In genomic region chr12:42638697-42639096, GRCh38 we compare ENCODE assay signal across 29 cellular contexts. TPM values are rescaled to one million over a fixed set of nuclear protein-coding genes. Genes with fewer than 3 reads are reported as not detected.
"Had no signal": no experiment of that assay in that cellular context is flagged by ENCODE, and none has a peak within 500 bp of the region (broad histone marks: within the 10 kb centered on the region; RNA-seq: fewer than 3 reads in every experiment).

No MANE protein-coding gene starts in this region.

- H3K4me3 Mint-ChIP-seq: central memory CD8-positive, alpha-beta T cell; dendritic cell treated with granulocyte-macrophage colony-stimulating factor and Interleukin-4, amounts not matched to agents 40 ng/mL and 50 ng/mL, for 4 days; endodermal cell; immature natural killer cell; naive B cell; natural killer cell treated with Interleukin-12 subunit alpha and Interleukin-12 subunit beta and Interleukin-15 and Interleukin-18, amount 100 ng/mL, for 72 hours; neural progenitor cell; stimulated activated naive CD8-positive, alpha-beta T cell treated with anti-CD3 and anti-CD28 coated beads, Interleukin-15, amount 100 ng/mL, for 72 hours had no signal

- H3K36me3 ChIP-seq: colonic mucosa, esophagus muscularis mucosa, neural progenitor cell, prostate gland, right atrium auricular region, suprapubic skin, transverse colon, upper lobe of right lung, uterus had no signal

- H3K4me2 ChIP-seq: neural progenitor cell, smooth muscle cell had no signal

- H3K27me3 Mint-ChIP-seq: central memory CD8-positive, alpha-beta T cell; stimulated activated naive CD8-positive, alpha-beta T cell treated with anti-CD3 and anti-CD28 coated beads, Interleukin-15, amount 100 ng/mL, for 72 hours had no signal

- H3K4me3 ChIP-seq: colonic mucosa, esophagus muscularis mucosa, mucosa of descending colon, neural progenitor cell, prostate gland, right atrium auricular region, smooth muscle cell, suprapubic skin, transverse colon, upper lobe of right lung, uterus had no signal

- H3K4me1 Mint-ChIP-seq: central memory CD8-positive, alpha-beta T cell; immature natural killer cell; naive B cell; stimulated activated naive CD8-positive, alpha-beta T cell treated with anti-CD3 and anti-CD28 coated beads, Interleukin-15, amount 100 ng/mL, for 72 hours had no signal

- H3K36me3 Mint-ChIP-seq: immature natural killer cell; naive B cell; natural killer cell treated with Interleukin-12 subunit alpha and Interleukin-12 subunit beta and Interleukin-15 and Interleukin-18, amount 100 ng/mL, for 72 hours; neural progenitor cell had no signal

- H3K27ac Mint-ChIP-seq: dendritic cell treated with granulocyte-macrophage colony-stimulating factor and Interleukin-4, amounts not matched to agents 40 ng/mL and 50 ng/mL, for 4 days; endodermal cell; immature natural killer cell; naive B cell; natural killer cell treated with Interleukin-12 subunit alpha and Interleukin-12 subunit beta and Interleukin-15 and Interleukin-18, amount 100 ng/mL, for 72 hours; neural progenitor cell; stimulated activated naive CD8-positive, alpha-beta T cell treated with anti-CD3 and anti-CD28 coated beads, Interleukin-15, amount 100 ng/mL, for 72 hours had no signal

- H3K9me3 Mint-ChIP-seq: dendritic cell treated with granulocyte-macrophage colony-stimulating factor and Interleukin-4, amounts not matched to agents 40 ng/mL and 50 ng/mL, for 4 days; neural progenitor cell had no signal

- H3K9me3 ChIP-seq: colonic mucosa, esophagus muscularis mucosa, mucosa of descending colon, prostate gland, right atrium auricular region, suprapubic skin, transverse colon, upper lobe of right lung, uterus had no signal

- DNase-seq: colonic mucosa; effector CD8-positive, alpha-beta T cell; endodermal cell; foreskin melanocyte; hypothalamus; immature natural killer cell; kidney; mucosa of descending colon; naive B cell; stimulated activated CD4-positive, alpha-beta T cell treated with anti-CD3 and anti-CD28 coated beads, Interleukin-12 subunit alpha, Interleukin-12 subunit beta, amount 100 ng/mL, for 4 hours; stimulated activated CD4-positive, alpha-beta T cell treated with anti-CD3 and anti-CD28 coated beads, Interleukin-1b, Interleukin-23, amount 100 ng/mL, for 48 hours; stimulated activated CD4-positive, alpha-beta T cell treated with anti-CD3 and anti-CD28 coated beads, Interleukin-4, amount 100 ng/mL, for 1 hour; stimulated activated CD8-positive, alpha-beta memory T cell treated with anti-CD3 and anti-CD28 coated beads, Interleukin-4, amount 100 ng/mL, for 48 hours; stimulated activated naive CD4-positive, alpha-beta T cell; stimulated activated naive CD8-positive, alpha-beta T cell treated with anti-CD3 and anti-CD28 coated beads, Interleukin-15, amount 100 ng/mL, for 72 hours; transverse colon; upper lobe of right lung; uterus had no signal

- ATAC-seq: left lobe of liver; mucosa of descending colon; natural killer cell treated with Interleukin-12 subunit alpha and Interleukin-12 subunit beta and Interleukin-15 and Interleukin-18, amount 100 ng/mL, for 72 hours; sciatic nerve; stimulated activated naive CD8-positive, alpha-beta T cell treated with anti-CD3 and anti-CD28 coated beads, Interleukin-15, amount 100 ng/mL, for 72 hours; upper lobe of right lung had no signal

- FAIRE-seq: kidney had no signal

- H3K4me1 ChIP-seq: colonic mucosa, esophagus muscularis mucosa, prostate gland, right atrium auricular region, suprapubic skin, transverse colon, upper lobe of right lung, uterus had no signal

- H3K9ac ChIP-seq: neural progenitor cell had no signal

- H3K27me3 ChIP-seq: colonic mucosa, esophagus muscularis mucosa, neural progenitor cell, right atrium auricular region, suprapubic skin, transverse colon, upper lobe of right lung, uterus had no signal

- H3K27ac ChIP-seq: colonic mucosa, esophagus muscularis mucosa, neural progenitor cell, prostate gland, right atrium auricular region, suprapubic skin, transverse colon, upper lobe of right lung, uterus had no signal

RNA-seq across cellular contexts. Expression of gene PRICKLE1, which starts 49.2 kb away (rescaled TPM):
- total RNA-seq: natural killer cell treated with Interleukin-12 subunit alpha and Interleukin-12 subunit beta and Interleukin-15 and Interleukin-18, amount 100 ng/mL, for 72 hours had no signal
